ENCODE assay signal across 2 cellular contexts in genomic region chr4:7131498-7132031, GRCh38.
TF ChIP-seq lines count a peak whose summit lies in the region.

No MANE protein-coding gene starts in this region.

TF ChIP-seq in IMR-90, 13 proteins besides CTCF, POLR2A, EP300 and RAD21:
- TF ChIP-seq FOS (IDR thresholded peaks at IDR 0.05; ENCODE audit: low read depth, low read length) (no peak), NFE2L2 (IDR thresholded peaks at IDR 0.05; ENCODE audit: low read depth, low read length) (no peak), MXI1 (IDR thresholded peaks at IDR 0.05; ENCODE audit: borderline replicate concordance, low read depth, low read length) (no peak), SMC3 (IDR thresholded peaks at IDR 0.05; ENCODE audit: low read depth, low read length) (no peak), BHLHE40 (IDR thresholded peaks at IDR 0.05; ENCODE audit: low read depth, low read length) (no peak), MAZ (IDR thresholded peaks at IDR 0.05; ENCODE audit: borderline replicate concordance, low read depth, low read length) (no peak), CEBPB (IDR thresholded peaks at IDR 0.05; ENCODE audit: low read depth, low read length) (no peak), RFX5 (IDR thresholded peaks at IDR 0.05; ENCODE audit: low read depth, low read length) (no peak), RCOR1 (IDR thresholded peaks at IDR 0.05; ENCODE audit: insufficient replicate concordance, low read length) (no peak), CHD1 (IDR thresholded peaks at IDR 0.05; ENCODE audit: low read depth, low read length) (no peak), ELK1 (IDR thresholded peaks at IDR 0.05; ENCODE audit: borderline replicate concordance, low read depth, low read length) (no peak), USF2 (IDR thresholded peaks at IDR 0.05; ENCODE audit: low read depth, low read length) (no peak)

TF ChIP-seq in K562, 482 proteins besides CTCF, POLR2A, EP300 and RAD21:
- TF ChIP-seq ELF4 (CRISPR knock-in tag; IDR thresholded peaks at IDR 0.05) (peak; percentile 64; the same call in 1 of the 2 replicates), MECOM (CRISPR knock-in tag; IDR thresholded peaks at IDR 0.05) (no peak), MTA2 (IDR thresholded peaks at IDR 0.05; ENCODE audit: low read depth) (no peak), FOXP1 (CRISPR knock-in tag; IDR thresholded peaks at IDR 0.05) (0 out of 2 replicates have a peak, but pooled peaks have one; percentile 40), MLLT1 (IDR thresholded peaks at IDR 0.05) (peak; percentile 38 to 70; a peak in 2 of 4 replicates), HDAC6 (IDR thresholded peaks at IDR 0.05; ENCODE audit: low read depth, low read length) (no peak), EGR1 (conservative IDR thresholded peaks at IDR 0.05) (0 out of 2 replicates have a peak, but pooled peaks have one; percentile 16), THRAP3 (IDR thresholded peaks at IDR 0.05; ENCODE audit: borderline replicate concordance) (no peak), ZNF134 (CRISPR knock-in tag; conservative IDR thresholded peaks at IDR 0.05) (no peak), BCOR (IDR thresholded peaks at IDR 0.05) (0 out of 2 replicates have a peak, but pooled peaks have one; percentile 12), HDAC1 (IDR thresholded peaks at IDR 0.05) (0 out of 4 replicates have a peak, but pooled peaks of 1 of the 2 experiments have one; percentile 19), IRF2 (CRISPR knock-in tag; IDR thresholded peaks at IDR 0.05) (no peak), PHF20 (IDR thresholded peaks at IDR 0.05; ENCODE audit: partially characterized antibody) (peak; percentile 66), HBP1 (CRISPR knock-in tag; IDR thresholded peaks at IDR 0.05) (0 out of 2 replicates have a peak, but pooled peaks have one; percentile 4), FOS (IDR thresholded peaks at IDR 0.05; ENCODE audit: extremely low read depth, insufficient read length) (no peak), TSC22D4 (tag; IDR thresholded peaks at IDR 0.05) (0 out of 2 replicates have a peak, but pooled peaks have one; percentile 58)
- TF ChIP-seq, protein P1, sequence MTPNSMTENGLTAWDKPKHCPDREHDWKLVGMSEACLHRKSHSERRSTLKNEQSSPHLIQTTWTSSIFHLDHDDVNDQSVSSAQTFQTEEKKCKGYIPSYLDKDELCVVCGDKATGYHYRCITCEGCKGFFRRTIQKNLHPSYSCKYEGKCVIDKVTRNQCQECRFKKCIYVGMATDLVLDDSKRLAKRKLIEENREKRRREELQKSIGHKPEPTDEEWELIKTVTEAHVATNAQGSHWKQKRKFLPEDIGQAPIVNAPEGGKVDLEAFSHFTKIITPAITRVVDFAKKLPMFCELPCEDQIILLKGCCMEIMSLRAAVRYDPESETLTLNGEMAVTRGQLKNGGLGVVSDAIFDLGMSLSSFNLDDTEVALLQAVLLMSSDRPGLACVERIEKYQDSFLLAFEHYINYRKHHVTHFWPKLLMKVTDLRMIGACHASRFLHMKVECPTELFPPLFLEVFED (CRISPR knock-in tag; conservative IDR thresholded peaks at IDR 0.05) = 0 out of 2 replicates have a peak, but pooled peaks have one; percentile 55
- TF ChIP-seq, protein P2, sequence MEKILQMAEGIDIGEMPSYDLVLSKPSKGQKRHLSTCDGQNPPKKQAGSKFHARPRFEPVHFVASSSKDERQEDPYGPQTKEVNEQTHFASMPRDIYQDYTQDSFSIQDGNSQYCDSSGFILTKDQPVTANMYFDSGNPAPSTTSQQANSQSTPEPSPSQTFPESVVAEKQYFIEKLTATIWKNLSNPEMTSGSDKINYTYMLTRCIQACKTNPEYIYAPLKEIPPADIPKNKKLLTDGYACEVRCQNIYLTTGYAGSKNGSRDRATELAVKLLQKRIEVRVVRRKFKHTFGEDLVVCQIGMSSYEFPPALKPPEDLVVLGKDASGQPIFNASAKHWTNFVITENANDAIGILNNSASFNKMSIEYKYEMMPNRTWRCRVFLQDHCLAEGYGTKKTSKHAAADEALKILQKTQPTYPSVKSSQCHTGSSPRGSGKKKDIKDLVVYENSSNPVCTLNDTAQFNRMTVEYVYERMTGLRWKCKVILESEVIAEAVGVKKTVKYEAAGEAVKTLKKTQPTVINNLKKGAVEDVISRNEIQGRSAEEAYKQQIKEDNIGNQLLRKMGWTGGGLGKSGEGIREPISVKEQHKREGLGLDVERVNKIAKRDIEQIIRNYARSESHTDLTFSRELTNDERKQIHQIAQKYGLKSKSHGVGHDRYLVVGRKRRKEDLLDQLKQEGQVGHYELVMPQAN (IDR thresholded peaks at IDR 0.05; ENCODE audit: borderline replicate concordance) = peak; percentile 40; the same call in 1 of the 2 replicates
